ENCODE assay signal across 10 cellular contexts in the genomic region with DNA sequence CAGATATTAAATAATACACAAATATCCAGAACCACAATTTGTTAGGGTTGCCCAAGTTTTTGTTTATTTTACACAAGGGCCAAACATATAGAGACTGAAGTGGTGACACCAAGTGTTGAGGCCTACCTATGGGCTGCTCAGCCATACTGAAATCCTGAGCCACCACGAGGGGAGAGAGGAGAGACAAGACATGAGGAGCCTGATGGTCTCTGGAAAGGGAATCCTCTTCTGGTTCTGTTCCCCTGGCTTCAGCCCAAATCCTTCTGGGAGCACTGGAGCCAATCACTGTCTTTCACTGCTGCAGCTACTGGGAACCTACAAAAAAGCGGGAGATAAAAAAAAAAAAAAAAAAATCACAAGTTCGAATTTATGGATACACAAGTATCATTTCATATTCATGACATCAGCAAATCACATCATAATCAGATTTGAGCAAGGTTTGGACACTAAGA. TPM values are rescaled to one million over a fixed set of nuclear protein-coding genes. Genes with fewer than 3 reads are reported as not detected.
DNase-seq lines count a peak whose midpoint lies in the region; TF ChIP-seq lines count a peak whose summit lies in the region.
"Had no signal": no experiment of that assay in that cellular context is flagged by ENCODE, and none has a peak within 500 bp of the region (broad histone marks: within the 10 kb centered on the region; RNA-seq: fewer than 3 reads in every experiment).

No MANE protein-coding gene starts in this region.

- DNase-seq in HFFc6 (no peak), adipocyte (ENCODE audit: low read depth) (no peak), NCI-H2107 (lab: John Stamatoyannopoulos, UW) (no peak), AG08395 (ENCODE audit: low spot score) (no peak), NCI-H2196 (lab: John Stamatoyannopoulos, UW; ENCODE audit: unreplicated experiment) (no peak), MV-4-11 (lab: John Stamatoyannopoulos, UW) (no peak)
- DNase-seq: activated CD4-positive, alpha-beta T cell treated with anti-CD3 and anti-CD28 coated beads, Interleukin-2, amount 10 ng/mL, durations not matched to agents 7 days and 5 days; effector memory CD8-positive, alpha-beta T cell had no signal

- H3K4me3 ChIP-seq in adipocyte (ENCODE audit: low read length) (no peak overlapping the region), mesodermal cell (ENCODE audit: extremely low read depth, insufficient read depth, low read length, poor library complexity, severe bottlenecking) (peak overlapping the region; percentile 71)

- no peaks in the 10 kb centered on the region for H3K27me3 ChIP-seq in adipocyte (replicated peaks; ENCODE audit: control insufficient read depth, insufficient read depth, low read length)

- H3K4me1 ChIP-seq in adipocyte (ENCODE audit: control insufficient read depth, insufficient read depth, low read length) (peaks cover 29% of the 10 kb centered on the region), mesodermal cell (ENCODE audit: control insufficient read depth, insufficient read depth, low read length, poor library complexity, severe bottlenecking) (peaks cover 30% of the 10 kb centered on the region)

- H3K27ac ChIP-seq in 22Rv1 (peak overlapping the region; percentile 99), mesodermal cell (ENCODE audit: low read depth, low read length, severe bottlenecking) (peak overlapping the region; percentile 95)

- peak overlapping the region; percentile 54 for H3K27ac Mint-ChIP-seq in HFFc6
- H3K27ac Mint-ChIP-seq: activated CD4-positive, alpha-beta T cell treated with anti-CD3 and anti-CD28 coated beads, Interleukin-2, amount 10 ng/mL, durations not matched to agents 7 days and 5 days; effector memory CD8-positive, alpha-beta T cell had no signal

- H3K9me3 Mint-ChIP-seq in HFFc6 = no peaks in the 10 kb centered on the region
- H3K9me3 Mint-ChIP-seq: activated CD4-positive, alpha-beta T cell treated with anti-CD3 and anti-CD28 coated beads, Interleukin-2, amount 10 ng/mL, durations not matched to agents 7 days and 5 days; effector memory CD8-positive, alpha-beta T cell had no signal

- H3K9ac ChIP-seq in adipocyte (ENCODE audit: low read length) = peak overlapping the region; percentile 98

- peaks cover 1% of the 10 kb centered on the region; the same call in 1 of the 2 replicates for H3K27me3 Mint-ChIP-seq in HFFc6 (ENCODE audit: insufficient read depth)

- H3K9me3 ChIP-seq in adipocyte (ENCODE audit: control insufficient read depth, low read length) (no peaks in the 10 kb centered on the region), mesodermal cell (ENCODE audit: control insufficient read depth, low read length) (no peaks in the 10 kb centered on the region)

- H3K36me3 Mint-ChIP-seq in HFFc6 (ENCODE audit: low read depth) = no peaks in the 10 kb centered on the region

- 0 to 8% methylated on average over 1 to 2 of the region's 3 CpGs for WGBS in mesodermal cell (ENCODE audit: insufficient coverage in 2 of 2), 2 experiments

- H3K36me3 ChIP-seq in adipocyte (ENCODE audit: control insufficient read depth, insufficient read depth, low read length, severe bottlenecking) (no peaks in the 10 kb centered on the region), mesodermal cell (ENCODE audit: control insufficient read depth, insufficient read depth, low read length) (no peaks in the 10 kb centered on the region)

- H3K4me3 Mint-ChIP-seq in HFFc6 = peak overlapping the region; percentile 89; the same call in 1 of the 2 replicates
- H3K4me3 Mint-ChIP-seq: activated CD4-positive, alpha-beta T cell treated with anti-CD3 and anti-CD28 coated beads, Interleukin-2, amount 10 ng/mL, durations not matched to agents 7 days and 5 days had no signal

- peaks cover 65% of the 10 kb centered on the region for H3K4me1 Mint-ChIP-seq in HFFc6 (ENCODE audit: low read depth)

- no peak for TF ChIP-seq CTCF in 22Rv1 (IDR thresholded peaks at IDR 0.05)
- TF ChIP-seq CTCF in HFFc6 (IDR thresholded peaks at IDR 0.05) = no peak

RNA-seq across cellular contexts. Expression of gene SKIDA1, which starts 1.9 kb away (rescaled TPM):
- under 1 TPM; 0.35 to 0.71 (median 0.46) TPM for total RNA-seq in HFFc6 (2021; fragmentation: NEBNext Ultra II Directional; extraction: Animal tissue kit (Norgen Biotek cat#: 25700))
- 11.4 TPM for polyA plus RNA-seq in mesodermal cell (2013, experiment 1 of 2)
- 10.3 TPM for polyA plus RNA-seq in mesodermal cell (2013, experiment 2 of 2)

RNA-seq across cellular contexts. Expression of gene MLLT10, which starts 10.4 kb away (rescaled TPM):
- 10 to 100 TPM; 21.8 to 25.2 (median 22.9) TPM for total RNA-seq in HFFc6 (2021; fragmentation: NEBNext Ultra II Directional; extraction: Animal tissue kit (Norgen Biotek cat#: 25700))
- 45.1 TPM for polyA plus RNA-seq in mesodermal cell (2013, experiment 1 of 2)
- polyA plus RNA-seq in mesodermal cell (2013, experiment 2 of 2) = 40.1 TPM
